In genomic region chr2:209876211-209876610, GRCh38 we compare ENCODE assay signal across 17 cellular contexts.
DNase-seq lines count a peak whose midpoint lies in the region; ATAC-seq, FAIRE-seq and TF ChIP-seq lines count a peak whose summit lies in the region.
"Had no signal": no experiment of that assay in that cellular context is flagged by ENCODE, and none has a peak within 500 bp of the region (broad histone marks: within the 10 kb centered on the region; RNA-seq: fewer than 3 reads in every experiment).

No MANE protein-coding gene starts in this region.

- no peak for FAIRE-seq in keratinocyte (lab: Jason Lieb, UNC)
- no peak for FAIRE-seq in D721Med (lab: Jason Lieb, UNC)
- FAIRE-seq: GM19239 had no signal

- H3K27me3 ChIP-seq in keratinocyte (ENCODE audit: control insufficient read depth, extremely low read depth, insufficient read depth, low read length) (no peaks in the 10 kb centered on the region), vagina (no peaks in the 10 kb centered on the region)

- peak overlapping the region; percentile 17 for H3K27ac ChIP-seq in keratinocyte (ENCODE audit: control insufficient read depth, insufficient read depth, low read length)
- no peak overlapping the region for H3K27ac ChIP-seq in vagina
- no peak overlapping the region for H3K27ac ChIP-seq in RWPE1

- H3K27me3 Mint-ChIP-seq in Calu3 (ENCODE audit: unreplicated experiment) (no peaks in the 10 kb centered on the region), WTC11 (ENCODE audit: low read depth) (no peaks in the 10 kb centered on the region)

- no peak for ATAC-seq in WTC11
- ATAC-seq: Panc1 had no signal

- DNase-seq in Calu3 (no peak), NCI-H69 (lab: John Stamatoyannopoulos, UW) (peak; percentile 64), astrocyte of the hippocampus (ENCODE audit: low read depth, low spot score) (peak; percentile 5), keratinocyte (ENCODE audit: low read depth, low spot score) (no peak), D721Med (ENCODE audit: insufficient read length, low spot score) (no peak), vagina (ENCODE audit: extremely low spot score in 2 of 2) (no peak), RWPE1 (ENCODE audit: low spot score) (no peak), WTC11 (ENCODE audit: low spot score) (no peak)
- DNase-seq: H9, IMR-90, Kasumi-1, NCI-H187 treated with DMSO at 0.1 percent for 48 hours, NCI-H2171 treated with DMSO at 0.1 percent for 48 hours, Right ventricle myocardium superior had no signal

- no peaks in the 10 kb centered on the region for H4K20me1 ChIP-seq in keratinocyte (ENCODE audit: control insufficient read depth, extremely low read depth, insufficient read depth, low read length)

- H3K4me1 ChIP-seq in keratinocyte (ENCODE audit: control insufficient read depth, extremely low read depth, insufficient read depth, low read length): peaks cover 16% of the 10 kb centered on the region
- H3K4me1 ChIP-seq in vagina: no peaks in the 10 kb centered on the region

- H3K27ac Mint-ChIP-seq in Calu3 (ENCODE audit: unreplicated experiment) (peak overlapping the region; percentile 88), WTC11 (no peak overlapping the region)
- H3K27ac Mint-ChIP-seq: CD14-positive monocyte, H9 had no signal

- H3K36me3 Mint-ChIP-seq in Calu3 (ENCODE audit: insufficient read depth, unreplicated experiment): peaks cover 6% of the 10 kb centered on the region
- no peaks in the 10 kb centered on the region for H3K36me3 Mint-ChIP-seq in WTC11
- H3K36me3 Mint-ChIP-seq: CD14-positive monocyte had no signal

- H3K9me3 Mint-ChIP-seq in Calu3 (ENCODE audit: low read depth, unreplicated experiment): peaks cover 3% of the 10 kb centered on the region
- H3K9me3 Mint-ChIP-seq in WTC11: no peaks in the 10 kb centered on the region
- H3K9me3 Mint-ChIP-seq: H9 had no signal

- no peak overlapping the region for H3K9ac ChIP-seq in keratinocyte (ENCODE audit: control insufficient read depth, extremely low read depth, insufficient read depth, low read length)

- H3K36me3 ChIP-seq in keratinocyte (ENCODE audit: control insufficient read depth in 2 of 2, extremely low read depth in 1 of 2, insufficient read depth in 2 of 2, low read length in 2 of 2) (no peaks in the 10 kb centered on the region), vagina (no peaks in the 10 kb centered on the region)

- no peaks in the 10 kb centered on the region for H3K79me2 ChIP-seq in keratinocyte (ENCODE audit: control insufficient read depth, insufficient read depth, low read length)

- peak overlapping the region; percentile 3 for H3K4me2 ChIP-seq in keratinocyte (ENCODE audit: control insufficient read depth, extremely low read depth, insufficient read depth, low read depth, low read length)

- H3K9me3 ChIP-seq in keratinocyte (ENCODE audit: control insufficient read depth, low read depth, low read length) (no peaks in the 10 kb centered on the region), vagina (no peaks in the 10 kb centered on the region)

- BruUV-seq in Calu3 (replicated peaks; lab: Mats Ljungman, UMichigan): no TSS peak

- intact Hi-C loops in Calu3 (cut with micrococcal nuclease; ENCODE audit: unreplicated experiment): no loop called here
- intact Hi-C loops in vagina (cut with DNase I): no loop called here

- no peak for TF ChIP-seq CTCF in Calu3 (IDR thresholded peaks at IDR 0.05; ENCODE audit: unreplicated experiment)
- TF ChIP-seq CTCF in keratinocyte (optimal IDR thresholded peaks at IDR 0.05 in 1 of 3, IDR thresholded peaks at IDR 0.05 in 1 of 3, conservative IDR thresholded peaks at IDR 0.05 in 1 of 3; ENCODE audit: extremely low read depth in 1 of 3, insufficient read depth in 2 of 3, low read length in 3 of 3): no peak
- TF ChIP-seq CTCF in D721Med (IDR thresholded peaks at IDR 0.05; ENCODE audit: insufficient read depth, missing control alignments): no peak
- TF ChIP-seq CTCF in vagina (IDR thresholded peaks at IDR 0.05): no peak
- TF ChIP-seq CTCF in RWPE1 (conservative IDR thresholded peaks at IDR 0.05; ENCODE audit: low read depth): no peak
- TF ChIP-seq CTCF in WTC11 (IDR thresholded peaks at IDR 0.05): no peak

- H3K4me3 ChIP-seq in keratinocyte (ENCODE audit: control insufficient read depth in 2 of 3, extremely low read depth in 1 of 3, insufficient read depth in 2 of 3, low read depth in 1 of 3, low read length in 3 of 3) (no peak overlapping the region), vagina (no peak overlapping the region)

- H3K4me3 Mint-ChIP-seq in Calu3 (ENCODE audit: low read depth, unreplicated experiment) (no peak overlapping the region), WTC11 (no peak overlapping the region)
- H3K4me3 Mint-ChIP-seq: CD14-positive monocyte, H9 had no signal

- POLR2A ChIA-PET in RWPE1 (lab: Yijun Ruan, JAX; ENCODE audit: low non-redundant PET): no interaction called here
- POLR2A ChIA-PET in WTC11 (lab: Charles Lee): no interaction called here

- H3K9me1 ChIP-seq in keratinocyte (ENCODE audit: control insufficient read depth, extremely low read depth, insufficient read depth, low read length): no peaks in the 10 kb centered on the region

- dilution Hi-C loops in keratinocyte (cut with MboI; ENCODE audit: extremely low pct_ligation_motif_present, low sequenced_read_pairs): no loop called here

- CTCF ChIA-PET in Calu3 (lab: Charles Lee): interaction anchor here (1.4 kb wide), 1 partner anchor 36 kb away, joined by 4 read pairs; no protein-coding TSS in a partner anchor
- CTCF ChIA-PET in RWPE1 (lab: Yijun Ruan, JAX): no interaction called here
- CTCF ChIA-PET in WTC11 (lab: Charles Lee): interaction anchor here (0.7 kb wide), 1 partner anchor 85 kb away, joined by 4 read pairs; no protein-coding TSS in a partner anchor

- TF ChIP-seq POLR2A in vagina (IDR thresholded peaks at IDR 0.05): no peak

- peaks cover 38% of the 10 kb centered on the region for H3K4me1 Mint-ChIP-seq in Calu3 (ENCODE audit: low read depth, unreplicated experiment)
- peaks cover 18% of the 10 kb centered on the region for H3K4me1 Mint-ChIP-seq in WTC11
- H3K4me1 Mint-ChIP-seq: CD14-positive monocyte had no signal

- H2AFZ ChIP-seq in keratinocyte (ENCODE audit: control insufficient read depth, low read length): peak overlapping the region; percentile 21

TF ChIP-seq in WTC11, 78 proteins besides CTCF, POLR2A, EP300 and RAD21:
- TF ChIP-seq ZNF138 (CRISPR knock-in tag; conservative IDR thresholded peaks at IDR 0.05) (no peak), ATF1 (CRISPR knock-in tag; IDR thresholded peaks at IDR 0.05) (no peak), TP53 (CRISPR knock-in tag; IDR thresholded peaks at IDR 0.05) (no peak), JUN (CRISPR knock-in tag; IDR thresholded peaks at IDR 0.05) (no peak), MLX (CRISPR knock-in tag; IDR thresholded peaks at IDR 0.05) (no peak)

Comparison
In these comparisons a context has a peak if more than half of its experiments do, and no peak if none do; other contexts are left out.
1. DNase-seq: peak in NCI-H69 (single experiment) and astrocyte of the hippocampus (single experiment); none in Calu3 (single experiment), keratinocyte (single experiment), D721Med (single experiment), vagina (0 of 2), RWPE1 (single experiment) and WTC11 (single experiment).